ENCODE assay signal across 8 cellular contexts in the genomic region with DNA sequence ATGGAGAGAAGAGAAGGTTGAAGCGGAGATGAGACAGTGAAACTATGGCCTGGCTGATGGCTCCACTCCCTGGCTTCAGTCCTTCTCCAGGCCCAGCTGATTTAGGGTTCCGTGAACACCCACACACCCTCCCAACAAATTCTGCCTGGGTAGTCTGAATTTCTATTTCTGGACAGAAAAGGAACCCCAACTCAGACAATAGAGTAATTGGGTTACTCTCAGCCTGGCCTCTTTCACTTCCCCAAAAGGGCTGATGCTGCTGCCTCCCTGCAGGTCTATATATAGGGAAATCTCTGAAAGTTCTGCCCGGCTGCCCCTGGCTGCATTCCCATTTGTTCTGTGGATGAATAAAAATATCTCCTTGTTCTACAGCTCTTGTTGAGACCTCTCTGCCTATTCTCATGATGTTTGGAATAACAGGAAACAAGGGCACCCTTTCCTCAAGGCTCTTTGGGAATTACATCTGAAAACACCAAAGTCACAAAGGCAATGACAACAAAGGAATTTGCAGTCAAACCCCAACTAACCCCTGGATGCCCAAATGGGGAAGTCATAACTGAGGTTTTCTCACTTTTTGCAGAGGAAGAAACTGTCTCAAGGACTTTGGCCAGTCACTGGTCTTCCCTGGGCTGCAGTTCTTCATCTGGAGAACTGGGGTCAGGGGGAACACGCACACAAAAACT.
DNase-seq lines count a peak whose midpoint lies in the region; ATAC-seq and TF ChIP-seq lines count a peak whose summit lies in the region.

No MANE protein-coding gene starts in this region.

- peaks cover 10% of the 10 kb centered on the region for H3K4me1 Mint-ChIP-seq in activated naive CD8-positive, alpha-beta T cell treated with anti-CD3 and anti-CD28 coated beads, Interleukin-2, amount 50 U/mL, for 24 hours

- H3K27ac ChIP-seq in RWPE1: no peak overlapping the region

- CTCF ChIA-PET in RWPE1 (lab: Yijun Ruan, JAX): interaction anchor here (1.0 kb wide), 1 partner anchor 31 kb away, joined by 4 read pairs; no protein-coding TSS in a partner anchor

- ATAC-seq in HG02571 (IDR thresholded peaks at IDR 0.05; ENCODE audit: unreplicated experiment): peak; percentile 70
- no peak for ATAC-seq in activated naive CD8-positive, alpha-beta T cell treated with anti-CD3 and anti-CD28 coated beads, Interleukin-2, amount 50 U/mL, for 24 hours

- TF ChIP-seq CTCF in GM10266 (IDR thresholded peaks at IDR 0.05; ENCODE audit: control insufficient read depth, insufficient read depth, low read depth, missing control alignments) (no peak), RWPE1 (conservative IDR thresholded peaks at IDR 0.05; ENCODE audit: low read depth) (no peak)

- DNase-seq in GM10266 (ENCODE audit: extremely low spot score): peak; percentile 58
- DNase-seq in NOMO-1 treated with dmso at 0.1 percent for 144 hours (lab: John Stamatoyannopoulos, UW; ENCODE audit: unreplicated experiment): peak; percentile 77
- DNase-seq in midbrain (lab: John Stamatoyannopoulos, UW): peak; percentile 50
- no peak for DNase-seq in RWPE1 (ENCODE audit: low spot score)
- no peak for DNase-seq in epidermal melanocyte (ENCODE audit: insufficient read length, low spot score)
- no peak for DNase-seq in activated naive CD8-positive, alpha-beta T cell treated with anti-CD3 and anti-CD28 coated beads, Interleukin-2, amount 50 U/mL, for 24 hours
- DNase-seq in activated gamma-delta T cell (lab: John Stamatoyannopoulos, UW): no peak

- no peak overlapping the region for H3K27ac Mint-ChIP-seq in activated naive CD8-positive, alpha-beta T cell treated with anti-CD3 and anti-CD28 coated beads, Interleukin-2, amount 50 U/mL, for 24 hours

- no peaks in the 10 kb centered on the region for H3K27me3 Mint-ChIP-seq in activated naive CD8-positive, alpha-beta T cell treated with anti-CD3 and anti-CD28 coated beads, Interleukin-2, amount 50 U/mL, for 24 hours

- no peaks in the 10 kb centered on the region for H3K9me3 Mint-ChIP-seq in activated naive CD8-positive, alpha-beta T cell treated with anti-CD3 and anti-CD28 coated beads, Interleukin-2, amount 50 U/mL, for 24 hours

- H3K4me3 Mint-ChIP-seq in activated naive CD8-positive, alpha-beta T cell treated with anti-CD3 and anti-CD28 coated beads, Interleukin-2, amount 50 U/mL, for 24 hours: no peak overlapping the region

- POLR2A ChIA-PET in RWPE1 (lab: Yijun Ruan, JAX; ENCODE audit: low non-redundant PET): no interaction called here

- H3K36me3 Mint-ChIP-seq in activated naive CD8-positive, alpha-beta T cell treated with anti-CD3 and anti-CD28 coated beads, Interleukin-2, amount 50 U/mL, for 24 hours (ENCODE audit: low read depth): no peaks in the 10 kb centered on the region

Comparison
In these comparisons a context has a peak if more than half of its experiments do, and no peak if none do; other contexts are left out.
1. DNase-seq: peak in GM10266 (single experiment), NOMO-1 treated with dmso at 0.1 percent for 144 hours (single experiment) and midbrain (single experiment); none in RWPE1 (single experiment), epidermal melanocyte (single experiment), activated naive CD8-positive, alpha-beta T cell treated with anti-CD3 and anti-CD28 coated beads, Interleukin-2, amount 50 U/mL, for 24 hours (single experiment) and activated gamma-delta T cell (single experiment).